Comparison of ENCODE assay signal across 30 cellular contexts in genomic region chr3:124992041-124992440, GRCh38. TPM values are rescaled to one million over a fixed set of nuclear protein-coding genes. Genes with fewer than 3 reads are reported as not detected.
A peak's percentile ranks its signal among the peaks of the same experiment; 100 is the strongest.
DNase-seq lines count a peak whose midpoint lies in the region; ATAC-seq, FAIRE-seq and TF ChIP-seq lines count a peak whose summit lies in the region.
"Had no signal": no experiment of that assay in that cellular context is flagged by ENCODE, and none has a peak within 500 bp of the region (broad histone marks: within the 10 kb centered on the region; RNA-seq: fewer than 3 reads in every experiment).

No MANE protein-coding gene starts in this region.

- no peak overlapping the region for H4K5ac ChIP-seq in H1 (ENCODE audit: insufficient read length, low read depth, low read length)

- TF ChIP-seq CTCF in H1 (IDR thresholded peaks at IDR 0.05; ENCODE audit: control extremely low read depth in 1 of 3, insufficient read depth in 1 of 3, low read depth in 1 of 3, low read length in 3 of 3) (no peak), liver (IDR thresholded peaks at IDR 0.05; ENCODE audit: low read depth, low read length, missing input control) (peak; percentile 18), foreskin keratinocyte (conservative IDR thresholded peaks at IDR 0.05) (no peak)

- no peak overlapping the region for H2BK15ac ChIP-seq in H1 (ENCODE audit: low read length)

- H3K9me3 ChIP-seq in H1 (ENCODE audit: insufficient read depth in 2 of 2, low read depth in 1 of 2, low read length in 1 of 2), result peaks cover 0 to 3% of the 10 kb centered on the region in 2 experiments; a peak in 1 of 4 replicates
- H3K9me3 ChIP-seq in liver (ENCODE audit: control insufficient read depth in 4 of 4, low read length in 3 of 4), result no peaks in the 10 kb centered on the region
- H3K9me3 ChIP-seq: Caco-2, SJCRH30 had no signal

- H3K79me1 ChIP-seq in H1 (ENCODE audit: low read depth, low read length), result no peaks in the 10 kb centered on the region

- peaks cover 66% of the 10 kb centered on the region for H3K36me3 Mint-ChIP-seq in stimulated activated effector memory CD8-positive, alpha-beta T cell treated with anti-CD3 and anti-CD28 coated beads, Interleukin-12 subunit alpha, Interleukin-12 subunit beta, amount 100 ng/mL, for 72 hours

- no peak overlapping the region for H3K27ac ChIP-seq in H1 (ENCODE audit: low read depth, low read length)
- H3K27ac ChIP-seq in liver (ENCODE audit: low read depth in 1 of 2, low read length in 2 of 2), result no peak overlapping the region
- no peak overlapping the region for H3K27ac ChIP-seq in foreskin keratinocyte
- H3K27ac ChIP-seq: HL-60, SJCRH30 had no signal

- H3K23me2 ChIP-seq in H1 (ENCODE audit: low read depth, low read length), result no peaks in the 10 kb centered on the region

- H3K4me3 Mint-ChIP-seq in stimulated activated effector memory CD8-positive, alpha-beta T cell treated with anti-CD3 and anti-CD28 coated beads, Interleukin-12 subunit alpha, Interleukin-12 subunit beta, amount 100 ng/mL, for 72 hours, result no peak overlapping the region
- H3K4me3 Mint-ChIP-seq: CD4-positive, alpha-beta memory T cell had no signal

- peak overlapping the region; percentile 79 for H2BK120ac ChIP-seq in H1 (replicated peaks; ENCODE audit: low read depth, low read length)

- H3K9ac ChIP-seq in H1 (replicated peaks in 1 of 4; ENCODE audit: extremely low read depth in 1 of 4, low read depth in 3 of 4, low read length in 3 of 4) (no peak overlapping the region), liver (ENCODE audit: low read depth in 1 of 2, low read length in 2 of 2) (no peak overlapping the region)

- no peak overlapping the region for H4K8ac ChIP-seq in H1 (ENCODE audit: extremely low read depth, insufficient read depth, low read length)

- H2BK5ac ChIP-seq in H1 (ENCODE audit: low read depth, low read length), result no peak overlapping the region

- H3K27ac Mint-ChIP-seq in stimulated activated effector memory CD8-positive, alpha-beta T cell treated with anti-CD3 and anti-CD28 coated beads, Interleukin-12 subunit alpha, Interleukin-12 subunit beta, amount 100 ng/mL, for 72 hours, result peak overlapping the region; percentile 34

- CTCF ChIA-PET in H1 (lab: Charles Lee; ENCODE audit: partially characterized antibody), result interaction anchor here (1.0 to 2.3 kb wide), 10 partner anchors 9 to 231 kb away, joined by 3 to 11 read pairs (median 4); no protein-coding TSS in a partner anchor

- H3K79me2 ChIP-seq in H1 (ENCODE audit: control insufficient read depth in 1 of 2, insufficient read depth in 2 of 2, low read length in 2 of 2), result no peaks in the 10 kb centered on the region

- no peak for TF ChIP-seq POLR2A in H1 (IDR thresholded peaks at IDR 0.05; ENCODE audit: control extremely low read depth in 1 of 2, low read depth in 2 of 2, low read length in 2 of 2)

- H3K9me3 Mint-ChIP-seq in stimulated activated effector memory CD8-positive, alpha-beta T cell treated with anti-CD3 and anti-CD28 coated beads, Interleukin-12 subunit alpha, Interleukin-12 subunit beta, amount 100 ng/mL, for 72 hours, result no peaks in the 10 kb centered on the region
- H3K9me3 Mint-ChIP-seq: CD4-positive, alpha-beta memory T cell had no signal

- H2AK5ac ChIP-seq in H1 (ENCODE audit: low read depth, low read length), result no peak overlapping the region

- POLR2A ChIA-PET in H1 (lab: Charles Lee; ENCODE audit: partially characterized antibody), result interaction anchor here (0.6 to 1.2 kb wide), 3 partner anchors 15 to 105 kb away, joined by 3 read pairs; no protein-coding TSS in a partner anchor

- peak overlapping the region; percentile 0 for H3K18ac ChIP-seq in H1 (ENCODE audit: extremely low read depth, low read length)

- 0 out of 2 replicates have a peak overlapping the region, but pooled peaks have one; percentile 45 for H2BK12ac ChIP-seq in H1 (ENCODE audit: low read depth, low read length)

- TF ChIP-seq EP300 in H1 (IDR thresholded peaks at IDR 0.05; ENCODE audit: borderline replicate concordance in 1 of 2, low read depth in 2 of 2, low read length in 2 of 2), result no peak

- H3K4me1 ChIP-seq in H1 (replicated peaks in 1 of 4; ENCODE audit: control insufficient read depth in 3 of 4, insufficient read depth in 4 of 4, low read length in 3 of 4) (peaks cover 2 to 15% (median 10%) of the 10 kb centered on the region in 4 experiments; a peak in 6 of 7 replicates), liver (ENCODE audit: control insufficient read depth in 4 of 4, insufficient read depth in 4 of 4, low read length in 3 of 4) (peaks cover 0 to 21% (median 15%) of the 10 kb centered on the region in 4 donors), foreskin keratinocyte (no peaks in the 10 kb centered on the region)
- H3K4me1 ChIP-seq: Caco-2, SJCRH30 had no signal

- WGBS in H1 (ENCODE audit: extremely low coverage in 1 of 2, insufficient coverage in 1 of 2, insufficient read length in 1 of 2, insufficient replicate concordance in 2 of 2, low coverage in 1 of 2, low lambda C conversion rate in 2 of 2, missing lambda C conversion rate in 1 of 2), 2 experiments, result 78% methylated on average over 5 of the region's 5 CpGs; no CpG with 5 or more reads in 1 of the 2 experiments
- WGBS in liver, result 29% methylated on average over 5 of the region's 5 CpGs

- H2AFZ ChIP-seq in H1 (ENCODE audit: low read length), result no peak overlapping the region

- FAIRE-seq in H1 (lab: Jason Lieb, UNC), result no peak
- FAIRE-seq: GM12891, GM19239 had no signal

- no peak overlapping the region for H3K56ac ChIP-seq in H1 (replicated peaks; ENCODE audit: insufficient read length, low read depth, low read length)

- peak overlapping the region; percentile 28 for H3K4ac ChIP-seq in H1 (replicated peaks; ENCODE audit: insufficient read length, low read depth, low read length)

- no peak for ATAC-seq in stimulated activated effector memory CD8-positive, alpha-beta T cell treated with anti-CD3 and anti-CD28 coated beads, Interleukin-12 subunit alpha, Interleukin-12 subunit beta, amount 100 ng/mL, for 72 hours
- ATAC-seq in foreskin keratinocyte (no peak), GM18520 (IDR thresholded peaks at IDR 0.05; ENCODE audit: unreplicated experiment) (no peak)
- ATAC-seq: PC-3, Right ventricle myocardium inferior, SK-N-SH treated with all-trans-retinoic acid at 6 μM for 48 hours had no signal

- H3K4me2 ChIP-seq in H1 (ENCODE audit: insufficient read depth in 1 of 2, low read depth in 2 of 2, low read length in 2 of 2), result peak overlapping the region; percentile 32 to 42; a peak in 2 of 4 replicates

- H3K27me3 ChIP-seq in H1 (replicated peaks in 1 of 4; ENCODE audit: control insufficient read depth in 3 of 4, extremely low read depth in 1 of 4, insufficient read depth in 3 of 4, low read length in 3 of 4), result no peaks in the 10 kb centered on the region
- no peaks in the 10 kb centered on the region for H3K27me3 ChIP-seq in liver (ENCODE audit: control insufficient read depth in 4 of 4, insufficient read depth in 4 of 4, low read length in 3 of 4)
- no peaks in the 10 kb centered on the region for H3K27me3 ChIP-seq in foreskin keratinocyte
- H3K27me3 ChIP-seq: SJCRH30 had no signal

- H3K4me3 ChIP-seq in H1 (ENCODE audit: extremely low read depth in 1 of 4, insufficient read depth in 2 of 4, low read depth in 3 of 4, low read length in 4 of 4) (peak overlapping the region in 1 of 4 experiments; percentile 10; a peak in 1 of 8 replicates), liver (ENCODE audit: low read depth in 1 of 3, low read length in 3 of 3) (no peak overlapping the region)
- H3K4me3 ChIP-seq: SJCRH30 had no signal

- H2BK20ac ChIP-seq in H1 (ENCODE audit: low read length), result no peak overlapping the region; the same call in 1 of the 2 replicates

- H3K4me1 Mint-ChIP-seq in stimulated activated effector memory CD8-positive, alpha-beta T cell treated with anti-CD3 and anti-CD28 coated beads, Interleukin-12 subunit alpha, Interleukin-12 subunit beta, amount 100 ng/mL, for 72 hours, result peaks cover 8% of the 10 kb centered on the region

- no peak overlapping the region for H3K14ac ChIP-seq in H1 (ENCODE audit: insufficient read length)

- peak overlapping the region; percentile 45 for H4K91ac ChIP-seq in H1 (replicated peaks; ENCODE audit: insufficient read length, low read length)

- DNase-seq in HuH-7 (ENCODE audit: low spot score), result peak; percentile 69
- no peak for DNase-seq in H1 (ENCODE audit: low read depth in 1 of 2, low spot score in 2 of 2)
- DNase-seq in stimulated activated effector memory CD8-positive, alpha-beta T cell treated with anti-CD3 and anti-CD28 coated beads, Interleukin-12 subunit alpha, Interleukin-12 subunit beta, amount 100 ng/mL, for 72 hours (ENCODE audit: low spot score in 2 of 2), result no peak
- no peak for DNase-seq in foreskin keratinocyte
- DNase-seq in nucleus accumbens (lab: John Stamatoyannopoulos, UW), result no peak
- DNase-seq: C1 segment of cervical spinal cord; Caco-2; CD4-positive, alpha-beta memory T cell; DMS79 treated with DMSO at 0.1 percent for 48 hours; GF-D8; H7; KBM-7; NCI-H1105 treated with DMSO at 0.1 percent for 48 hours; NCI-H146; NCI-H1930; NCI-H2107; NCI-H524; NCI-H774; PC-3; SJCRH30 had no signal

- H4K20me1 ChIP-seq in H1 (replicated peaks in 1 of 2; ENCODE audit: control insufficient read depth in 1 of 2, insufficient read depth in 2 of 2, low read length in 2 of 2), result no peaks in the 10 kb centered on the region

- no peak overlapping the region for H3K23ac ChIP-seq in H1 (ENCODE audit: insufficient read length)

- H3K36me3 ChIP-seq in H1 (ENCODE audit: control insufficient read depth in 2 of 4, insufficient read depth in 4 of 4, low read length in 3 of 4) (0 out of 8 replicates have a peak, but pooled peaks cover 0 to 3% (median 0%) of the 10 kb centered on the region in 4 experiments), liver (ENCODE audit: control insufficient read depth in 4 of 4, insufficient read depth in 3 of 4, low read depth in 1 of 4, low read length in 3 of 4) (peaks cover 0 to 6% (median 0%) of the 10 kb centered on the region in 4 donors)

- TF ChIP-seq RAD21 in H1 (IDR thresholded peaks at IDR 0.05 in 1 of 2, conservative IDR thresholded peaks at IDR 0.05 in 1 of 2; ENCODE audit: low read depth in 2 of 2, low read length in 2 of 2), result no peak
- peak; percentile 40 to 66 for TF ChIP-seq RAD21 in liver (IDR thresholded peaks at IDR 0.05)

TF ChIP-seq in liver, 16 proteins besides CTCF, POLR2A, EP300 and RAD21 (continues in another document):
- TF ChIP-seq HNF4A (conservative IDR thresholded peaks at IDR 0.05) (peak; percentile 94 to 95), RXRA (IDR thresholded peaks at IDR 0.05) (peak; percentile 53 to 68)

RNA-seq across cellular contexts. Expression of gene MUC13, which starts 57.5 kb away (rescaled TPM):
- not detected in 2 replicates for total RNA-seq in H1 (2021; fragmentation: NEBNext Ultra II Directional; extraction: Animal tissue kit (Norgen Biotek cat#: 25700))
- not detected in 2 replicates for polyA plus RNA-seq in H1 (2011; rRNA removed)
- polyA plus RNA-seq in H1 (2011; cell fraction: cytosol; rRNA removed), result not detected
- polyA plus RNA-seq in H1 (2011; cell fraction: nucleus; rRNA removed), result not detected
- polyA plus RNA-seq in H1 (2012, experiment 1 of 2), result not detected in 4 replicates
- polyA plus RNA-seq in H1 (2012, experiment 2 of 2), result not detected
- not detected for polyA plus RNA-seq in H1 (2013, experiment 1 of 2)
- polyA plus RNA-seq in H1 (2013, experiment 2 of 2), result not detected
- polyA minus RNA-seq in H1 (2011; rRNA and poly(A)+ RNA removed), result not detected in 2 replicates
- polyA minus RNA-seq in H1 (2011; cell fraction: cytosol; rRNA and poly(A)+ RNA removed), result not detected
- polyA minus RNA-seq in H1 (2011; cell fraction: nucleus; rRNA and poly(A)+ RNA removed), result not detected
- total RNA-seq in liver, result under 1 TPM in 1 of 2 donors, not detected in 1; under 0.01 TPM
- under 1 TPM in 1 of 2 donors, not detected in 1; 0.45 TPM for polyA plus RNA-seq in liver
- total RNA-seq in foreskin keratinocyte, result not detected in 2 replicates
- not detected in 2 replicates for polyA plus RNA-seq in foreskin keratinocyte
- total RNA-seq: A673; CD4-positive, alpha-beta memory T cell; H7; MCF 10A; Right ventricle myocardium inferior; RPMI7951; SJCRH30 had no signal
- polyA plus RNA-seq: CD4-positive, alpha-beta memory T cell had no signal
